ENCODE assay signal across 1 cellular context in the genomic region with DNA sequence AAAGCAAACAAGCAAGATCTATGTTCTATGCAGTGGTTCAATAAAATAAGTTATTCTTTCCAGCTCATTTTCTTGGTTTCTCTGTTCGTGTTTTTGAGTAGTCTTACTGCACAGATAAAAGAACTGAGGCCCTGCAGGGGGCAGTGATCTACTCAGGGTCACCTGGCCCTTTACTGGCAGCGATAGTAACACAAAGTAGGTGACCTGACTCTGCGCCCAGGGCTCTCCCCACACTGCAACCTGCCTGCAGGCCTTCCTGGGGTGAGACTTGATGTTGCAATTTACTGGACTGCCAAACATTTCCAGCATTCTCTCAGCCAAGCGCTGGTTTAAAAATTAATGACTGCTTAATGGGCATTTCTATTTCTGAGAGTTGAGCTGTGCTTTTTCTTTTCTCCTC.
TF ChIP-seq lines count a peak whose summit lies in the region.

No MANE protein-coding gene starts in this region.

TF ChIP-seq in SK-N-SH, 30 proteins besides CTCF, POLR2A, EP300 and RAD21 (continued from another document):
- no peak for TF ChIP-seq ZBTB33 (IDR thresholded peaks at IDR 0.05; ENCODE audit: borderline replicate concordance, low read depth)
- TF ChIP-seq ELF1 (IDR thresholded peaks at IDR 0.05) = no peak
- TF ChIP-seq, protein P1, sequence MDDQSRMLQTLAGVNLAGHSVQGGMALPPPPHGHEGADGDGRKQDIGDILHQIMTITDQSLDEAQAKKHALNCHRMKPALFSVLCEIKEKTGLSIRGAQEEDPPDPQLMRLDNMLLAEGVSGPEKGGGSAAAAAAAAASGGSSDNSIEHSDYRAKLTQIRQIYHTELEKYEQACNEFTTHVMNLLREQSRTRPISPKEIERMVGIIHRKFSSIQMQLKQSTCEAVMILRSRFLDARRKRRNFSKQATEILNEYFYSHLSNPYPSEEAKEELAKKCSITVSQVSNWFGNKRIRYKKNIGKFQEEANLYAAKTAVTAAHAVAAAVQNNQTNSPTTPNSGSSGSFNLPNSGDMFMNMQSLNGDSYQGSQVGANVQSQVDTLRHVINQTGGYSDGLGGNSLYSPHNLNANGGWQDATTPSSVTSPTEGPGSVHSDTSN (IDR thresholded peaks at IDR 0.05) = no peak
- TF ChIP-seq FOSL2 (IDR thresholded peaks at IDR 0.05; ENCODE audit: borderline replicate concordance, low read depth) = no peak
- TF ChIP-seq RXRA (IDR thresholded peaks at IDR 0.05; ENCODE audit: borderline replicate concordance, low read depth) = no peak
- TF ChIP-seq POLR2AphosphoS5 (IDR thresholded peaks at IDR 0.05; ENCODE audit: low read depth, low read length) = no peak
- TF ChIP-seq EZH2phosphoT487 (IDR thresholded peaks at IDR 0.05; ENCODE audit: borderline replicate concordance, low read depth) = no peak
TF ChIP-seq in SK-N-SH: peak in this region for 0.
